In genomic region chr15:45522179-45522930, GRCh38 we compare ENCODE assay signal across 8 cellular contexts. TPM values are rescaled to one million over a fixed set of nuclear protein-coding genes. Genes with fewer than 3 reads are reported as not detected.
DNase-seq lines count a peak whose midpoint lies in the region; ATAC-seq lines count a peak whose summit lies in the region.

Gene SLC30A4 (minus strand): TSS chr15:45522755. CDS start chr15:45522354, 401 bp downstream.

- no peaks in the 10 kb centered on the region for H3K9me3 Mint-ChIP-seq in activated T-helper 17 cell treated with anti-CD3 and anti-CD28 coated beads, Interleukin-2, amount 50 U/mL, for 72 hours
- no peaks in the 10 kb centered on the region for H3K9me3 Mint-ChIP-seq in natural killer cell treated with Interleukin-12 subunit alpha and Interleukin-12 subunit beta and Interleukin-15 and Interleukin-18, amount 100 ng/mL, for 72 hours

- peak within 1 kb of the TSS; percentile 95 for H3K4me3 Mint-ChIP-seq in activated T-helper 17 cell treated with anti-CD3 and anti-CD28 coated beads, Interleukin-2, amount 50 U/mL, for 72 hours
- H3K4me3 Mint-ChIP-seq in natural killer cell treated with Interleukin-12 subunit alpha and Interleukin-12 subunit beta and Interleukin-15 and Interleukin-18, amount 100 ng/mL, for 72 hours, result peak within 1 kb of the TSS; percentile 93

- DNase-seq in 8988T (peak; percentile 59), NOMO-1 treated with DMSO at 0.1 percent for 48 hours (lab: John Stamatoyannopoulos, UW; ENCODE audit: unreplicated experiment) (peak; percentile 55), fibroblast of peridontal ligament (ENCODE audit: extremely low read depth) (peak; percentile 44)
- peak; percentile 84 for DNase-seq in natural killer cell treated with Interleukin-12 subunit alpha and Interleukin-12 subunit beta and Interleukin-15 and Interleukin-18, amount 100 ng/mL, for 72 hours (ENCODE audit: low spot score)
- DNase-seq in stimulated activated naive CD4-positive, alpha-beta T cell treated with Interleukin-2 at 50 U/mL for 16 hours (lab: John Stamatoyannopoulos, UW), result peak; percentile 58

- H3K4me1 Mint-ChIP-seq in activated T-helper 17 cell treated with anti-CD3 and anti-CD28 coated beads, Interleukin-2, amount 50 U/mL, for 72 hours, result peaks cover 7% of the 10 kb centered on the region
- peaks cover 22 to 29% of the 10 kb centered on the region in 2 donors for H3K4me1 Mint-ChIP-seq in natural killer cell treated with Interleukin-12 subunit alpha and Interleukin-12 subunit beta and Interleukin-15 and Interleukin-18, amount 100 ng/mL, for 72 hours (ENCODE audit: low read depth in 2 of 2)

- ATAC-seq in GM18511 (IDR thresholded peaks at IDR 0.05; ENCODE audit: unreplicated experiment) (peak; percentile 86), HG03025 (IDR thresholded peaks at IDR 0.05; ENCODE audit: low FRiP score, unreplicated experiment) (peak; percentile 66)
- ATAC-seq in activated T-helper 17 cell treated with anti-CD3 and anti-CD28 coated beads, Interleukin-2, amount 50 U/mL, for 72 hours (replicated peaks), result peak; percentile 87
- ATAC-seq in natural killer cell treated with Interleukin-12 subunit alpha and Interleukin-12 subunit beta and Interleukin-15 and Interleukin-18, amount 100 ng/mL, for 72 hours, result peak; percentile 93 to 94

- H3K27me3 Mint-ChIP-seq in activated T-helper 17 cell treated with anti-CD3 and anti-CD28 coated beads, Interleukin-2, amount 50 U/mL, for 72 hours, result no peaks in the 10 kb centered on the region
- peaks cover 0 to 2% of the 10 kb centered on the region in 2 donors for H3K27me3 Mint-ChIP-seq in natural killer cell treated with Interleukin-12 subunit alpha and Interleukin-12 subunit beta and Interleukin-15 and Interleukin-18, amount 100 ng/mL, for 72 hours

- peak within 1 kb of the TSS; percentile 82 for H3K27ac Mint-ChIP-seq in activated T-helper 17 cell treated with anti-CD3 and anti-CD28 coated beads, Interleukin-2, amount 50 U/mL, for 72 hours
- H3K27ac Mint-ChIP-seq in natural killer cell treated with Interleukin-12 subunit alpha and Interleukin-12 subunit beta and Interleukin-15 and Interleukin-18, amount 100 ng/mL, for 72 hours, result peak within 1 kb of the TSS; percentile 62 to 89

- no peaks in the 10 kb centered on the region for H3K36me3 Mint-ChIP-seq in activated T-helper 17 cell treated with anti-CD3 and anti-CD28 coated beads, Interleukin-2, amount 50 U/mL, for 72 hours (ENCODE audit: low read depth)
- peaks cover 7% of the 10 kb centered on the region for H3K36me3 Mint-ChIP-seq in natural killer cell treated with Interleukin-12 subunit alpha and Interleukin-12 subunit beta and Interleukin-15 and Interleukin-18, amount 100 ng/mL, for 72 hours

RNA-seq across cellular contexts. Expression of gene SLC30A4, which starts in this region (rescaled TPM):
- total RNA-seq in activated T-helper 17 cell treated with anti-CD3 and anti-CD28 coated beads, Interleukin-2, amount 50 U/mL, for 72 hours, result 1 to 10 TPM; 1.1 to 2.1 TPM
- 1 to 10 TPM; 2.1 to 2.8 TPM for total RNA-seq in natural killer cell treated with Interleukin-12 subunit alpha and Interleukin-12 subunit beta and Interleukin-15 and Interleukin-18, amount 100 ng/mL, for 72 hours

Comparison
In these comparisons a context has a peak if more than half of its experiments do, and no peak if none do; other contexts are left out.
1. Peak in every context shown above with its lines: DNase-seq and ATAC-seq.